Comparison of ENCODE assay signal across 31 cellular contexts in the genomic region with DNA sequence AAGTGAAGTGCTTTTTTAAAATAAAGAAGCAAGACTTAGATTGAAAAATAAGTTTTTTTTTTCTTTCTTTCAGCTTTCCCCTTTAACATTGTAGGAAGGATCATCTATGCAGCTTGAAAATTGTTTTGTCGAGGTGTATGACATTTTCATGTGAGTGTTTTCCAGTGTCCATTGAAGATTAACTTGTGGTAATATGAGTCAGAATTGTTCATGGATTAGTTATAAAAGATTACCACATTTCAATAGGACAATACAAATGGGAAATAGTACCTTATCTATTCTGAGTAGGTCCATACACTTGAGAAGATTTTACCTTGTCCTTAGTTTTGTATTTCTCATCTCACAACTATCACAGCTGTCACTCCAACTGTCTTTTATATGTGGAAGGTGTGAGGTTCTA.
"Had no signal": no experiment of that assay in that cellular context is flagged by ENCODE, and none has a peak within 500 bp of the region (broad histone marks: within the 10 kb centered on the region; RNA-seq: fewer than 3 reads in every experiment).

No MANE protein-coding gene starts in this region.

- H3K27ac Mint-ChIP-seq: activated naive CD8-positive, alpha-beta T cell; brain; naive B cell; progenitor cell of endocrine pancreas had no signal

- H3K9me3 Mint-ChIP-seq: brain had no signal

- H3K36me3 ChIP-seq: ascending aorta, gastroesophageal sphincter, left ventricle myocardium inferior, ovary, uterus, WERI-Rb-1 had no signal

- H3K4me3 Mint-ChIP-seq: activated naive CD8-positive, alpha-beta T cell; brain; mesothelial cell of epicardium; naive B cell had no signal

- H3K27me3 ChIP-seq: ascending aorta, dorsolateral prefrontal cortex, gastroesophageal sphincter, ovary, testis, uterus had no signal

- H3K4me1 ChIP-seq: ascending aorta, gastroesophageal sphincter, left ventricle myocardium inferior, testis, uterus had no signal

- H3K36me3 Mint-ChIP-seq: activated naive CD8-positive, alpha-beta T cell; brain; mesothelial cell of epicardium; naive B cell had no signal

- H3K4me3 ChIP-seq: ascending aorta, coronary artery, dorsolateral prefrontal cortex, gastroesophageal sphincter, left ventricle myocardium inferior, ovary, skin epidermis, testis, uterus had no signal

- H3K27ac ChIP-seq: ascending aorta, coronary artery, dorsolateral prefrontal cortex, gastroesophageal sphincter, left ventricle myocardium inferior, ovary, skin epidermis, testis, uterus, WERI-Rb-1 had no signal

- H3K4me1 Mint-ChIP-seq: brain, naive B cell had no signal

- ATAC-seq: activated CD4-positive, CD25-positive, alpha-beta regulatory T cell treated with anti-CD3 and anti-CD28 coated beads, Interleukin-2, amount 50 U/mL, for 24 hours; gastroesophageal sphincter; sciatic nerve; stimulated activated naive CD8-positive, alpha-beta T cell treated with anti-CD3 and anti-CD28 coated beads, Interleukin-15, Interleukin-2, amounts not matched to agents 100 U/mL and 50 U/mL, for 24 hours had no signal

- H3K27me3 Mint-ChIP-seq: activated naive CD8-positive, alpha-beta T cell; brain; naive B cell; progenitor cell of endocrine pancreas had no signal

- DNase-seq: activated CD4-positive, alpha-beta T cell treated with anti-CD3 and anti-CD28 coated beads for 48 hours; activated CD4-positive, alpha-beta T cell treated with anti-CD3 and anti-CD28 coated beads, Interleukin-2, amount 50 U/mL, for 48 hours; activated CD8-positive, alpha-beta memory T cell treated with anti-CD3 and anti-CD28 coated beads for 24 hours; activated effector memory CD4-positive, alpha-beta T cell treated with Interleukin-2 at 50 U/mL for 16 hours; activated naive CD4-positive, alpha-beta T cell treated with Interleukin-2 at 50 U/mL for 16 hours; dorsolateral prefrontal cortex; effector memory CD4-positive, alpha-beta T cell; head of caudate nucleus; hippocampal formation; left ventricle myocardium inferior; naive B cell; ovary; retina; stimulated activated CD4-positive, alpha-beta T cell treated with anti-CD3 and anti-CD28 coated beads, Interleukin-12 subunit alpha, Interleukin-12 subunit beta, amount 100 ng/mL, for 4 hours; stimulated activated CD4-positive, alpha-beta T cell treated with anti-CD3 and anti-CD28 coated beads, Interleukin-4, amount 100 ng/mL, for 1 hour; stimulated activated naive CD8-positive, alpha-beta T cell treated with anti-CD3 and anti-CD28 coated beads, Interleukin-15, Interleukin-2, amounts not matched to agents 100 U/mL and 50 U/mL, for 24 hours; T1000; testis; trophoblast cell; uterus; WERI-Rb-1 had no signal

- H3K9me3 ChIP-seq: ascending aorta, gastroesophageal sphincter, left ventricle myocardium inferior, ovary, testis, uterus had no signal
